11 cellular contexts compared by ENCODE assay signal in the genomic region with DNA sequence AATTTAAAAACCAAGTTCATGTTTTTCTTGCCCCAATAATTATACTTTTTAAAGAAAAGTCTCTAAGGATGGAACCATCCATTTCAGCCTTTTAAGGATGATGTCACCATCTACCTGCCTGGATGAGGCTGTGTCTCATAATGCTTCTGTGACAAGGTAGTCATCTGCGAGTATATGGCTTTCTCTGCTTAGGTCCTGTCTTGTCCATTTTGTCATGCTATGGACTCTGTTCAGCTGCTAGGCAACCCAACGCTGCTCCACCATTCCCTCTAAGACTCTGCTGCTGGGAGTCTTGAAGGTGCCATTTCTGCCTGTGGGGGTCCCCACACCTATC.
DNase-seq lines count a peak whose midpoint lies in the region; ATAC-seq, FAIRE-seq and TF ChIP-seq lines count a peak whose summit lies in the region.
"Had no signal": no experiment of that assay in that cellular context is flagged by ENCODE, and none has a peak within 500 bp of the region (broad histone marks: within the 10 kb centered on the region; RNA-seq: fewer than 3 reads in every experiment).

No MANE protein-coding gene starts in this region.

- no peak for TF ChIP-seq POLR2A in GM12891 (IDR thresholded peaks at IDR 0.05; ENCODE audit: low read depth, low read length)

- no peaks in the 10 kb centered on the region for H3K27me3 Mint-ChIP-seq in activated naive CD4-positive, alpha-beta T cell treated with anti-CD3 and anti-CD28 coated beads, Interleukin-2, amount 10 ng/mL, durations not matched to agents 7 days and 5 days
- H3K27me3 Mint-ChIP-seq in activated CD4-positive, alpha-beta T cell treated with anti-CD3 and anti-CD28 coated beads for 36 hours = no peaks in the 10 kb centered on the region
- H3K27me3 Mint-ChIP-seq: activated naive CD4-positive, alpha-beta T cell treated with anti-CD3 and anti-CD28 coated beads, Interleukin-2, amount 50 U/mL, for 24 hours; naive thymus-derived CD4-positive, alpha-beta T cell had no signal

- H3K27ac Mint-ChIP-seq in activated naive CD4-positive, alpha-beta T cell treated with anti-CD3 and anti-CD28 coated beads, Interleukin-2, amount 10 ng/mL, durations not matched to agents 7 days and 5 days = no peak overlapping the region
- no peak overlapping the region for H3K27ac Mint-ChIP-seq in activated CD4-positive, alpha-beta T cell treated with anti-CD3 and anti-CD28 coated beads for 36 hours
- H3K27ac Mint-ChIP-seq: naive thymus-derived CD4-positive, alpha-beta T cell had no signal

- peaks cover 24% of the 10 kb centered on the region for H3K9me3 Mint-ChIP-seq in activated naive CD4-positive, alpha-beta T cell treated with anti-CD3 and anti-CD28 coated beads, Interleukin-2, amount 10 ng/mL, durations not matched to agents 7 days and 5 days
- peaks cover 10% of the 10 kb centered on the region for H3K9me3 Mint-ChIP-seq in activated CD4-positive, alpha-beta T cell treated with anti-CD3 and anti-CD28 coated beads for 36 hours (ENCODE audit: low read depth)

- ATAC-seq in GM19395 (IDR thresholded peaks at IDR 0.05; ENCODE audit: unreplicated experiment) (peak; percentile 56), HG02759 (IDR thresholded peaks at IDR 0.05; ENCODE audit: unreplicated experiment) (peak; percentile 37), HG03378 (IDR thresholded peaks at IDR 0.05; ENCODE audit: unreplicated experiment) (peak; percentile 45)
- no peak for ATAC-seq in activated CD4-positive, alpha-beta T cell treated with anti-CD3 and anti-CD28 coated beads for 36 hours
- ATAC-seq: naive thymus-derived CD4-positive, alpha-beta T cell had no signal

- no peak overlapping the region for H3K4me3 Mint-ChIP-seq in activated naive CD4-positive, alpha-beta T cell treated with anti-CD3 and anti-CD28 coated beads, Interleukin-2, amount 10 ng/mL, durations not matched to agents 7 days and 5 days
- no peak overlapping the region for H3K4me3 Mint-ChIP-seq in activated CD4-positive, alpha-beta T cell treated with anti-CD3 and anti-CD28 coated beads for 36 hours
- H3K4me3 Mint-ChIP-seq: activated naive CD4-positive, alpha-beta T cell treated with anti-CD3 and anti-CD28 coated beads, Interleukin-2, amount 50 U/mL, for 24 hours had no signal

- POLR2A ChIA-PET in activated CD4-positive, alpha-beta T cell treated with anti-CD3 and anti-CD28 coated beads for 36 hours (lab: Charles Lee) = no interaction called here

- peaks cover 30% of the 10 kb centered on the region for H3K36me3 Mint-ChIP-seq in activated naive CD4-positive, alpha-beta T cell treated with anti-CD3 and anti-CD28 coated beads, Interleukin-2, amount 10 ng/mL, durations not matched to agents 7 days and 5 days
- peaks cover 24% of the 10 kb centered on the region for H3K36me3 Mint-ChIP-seq in activated CD4-positive, alpha-beta T cell treated with anti-CD3 and anti-CD28 coated beads for 36 hours (ENCODE audit: low read depth)

- intact Hi-C loops in activated CD4-positive, alpha-beta T cell treated with anti-CD3 and anti-CD28 coated beads for 36 hours (cut with DNase I, micrococcal nuclease) = no loop called here

- DNase-seq in GM12891 (ENCODE audit: insufficient read length, low spot score) = peak; percentile 9
- no peak for DNase-seq in activated naive CD4-positive, alpha-beta T cell treated with anti-CD3 and anti-CD28 coated beads, Interleukin-2, amount 10 ng/mL, durations not matched to agents 7 days and 5 days
- no peak for DNase-seq in activated CD4-positive, alpha-beta T cell treated with anti-CD3 and anti-CD28 coated beads for 36 hours
- DNase-seq in NCI-H748 (lab: John Stamatoyannopoulos, UW; ENCODE audit: unreplicated experiment) = no peak
- no peak for DNase-seq in GM03348 (ENCODE audit: low spot score)
- DNase-seq: activated CD4-positive, alpha-beta T cell treated with anti-CD3 and anti-CD28 coated beads for 4 hours; naive thymus-derived CD4-positive, alpha-beta T cell had no signal

- peak; percentile 33 for FAIRE-seq in GM12891 (lab: Jason Lieb, UNC)

- peaks cover 8% of the 10 kb centered on the region for H3K4me1 Mint-ChIP-seq in activated naive CD4-positive, alpha-beta T cell treated with anti-CD3 and anti-CD28 coated beads, Interleukin-2, amount 10 ng/mL, durations not matched to agents 7 days and 5 days
- peaks cover 16% of the 10 kb centered on the region for H3K4me1 Mint-ChIP-seq in activated CD4-positive, alpha-beta T cell treated with anti-CD3 and anti-CD28 coated beads for 36 hours

- CTCF ChIA-PET in activated naive CD4-positive, alpha-beta T cell treated with anti-CD3 and anti-CD28 coated beads, Interleukin-2, amount 10 ng/mL, durations not matched to agents 7 days and 5 days (lab: Charles Lee) = no interaction called here
- CTCF ChIA-PET in activated CD4-positive, alpha-beta T cell treated with anti-CD3 and anti-CD28 coated beads for 36 hours (lab: Charles Lee) = interaction anchor here (0.8 kb wide), 1 partner anchor 52 kb away, joined by 4 read pairs; no protein-coding TSS in a partner anchor

TF ChIP-seq in GM12891, 5 proteins besides CTCF, POLR2A, EP300 and RAD21:
- no peak for TF ChIP-seq POU2F2 (IDR thresholded peaks at IDR 0.05; ENCODE audit: low read depth, low read length)
- TF ChIP-seq SPI1 (IDR thresholded peaks at IDR 0.05; ENCODE audit: low read depth, low read length) = no peak
- no peak for TF ChIP-seq PAX5 (IDR thresholded peaks at IDR 0.05; ENCODE audit: insufficient read depth, low read length, severe bottlenecking)
- TF ChIP-seq POLR2AphosphoS5 (IDR thresholded peaks at IDR 0.05; ENCODE audit: low read depth, low read length) = no peak
- no peak for TF ChIP-seq TAF1 (IDR thresholded peaks at IDR 0.05; ENCODE audit: low read depth, low read length)
